In genomic region chr10:62817763-62818425, GRCh38 we compare ENCODE assay signal across 8 cellular contexts. TPM values are rescaled to one million over a fixed set of nuclear protein-coding genes. Genes with fewer than 3 reads are reported as not detected.
A peak's percentile ranks its signal among the peaks of the same experiment; 100 is the strongest.
DNase-seq lines count a peak whose midpoint lies in the region; ATAC-seq and TF ChIP-seq lines count a peak whose summit lies in the region.

No MANE protein-coding gene starts in this region.

- peaks cover 4% of the 10 kb centered on the region for H3K79me2 ChIP-seq in osteoblast (ENCODE audit: insufficient read depth, low read length)

- peaks cover 26% of the 10 kb centered on the region for H3K4me1 ChIP-seq in osteoblast (ENCODE audit: insufficient read depth, low read length)
- no peaks in the 10 kb centered on the region for H3K4me1 ChIP-seq in urinary bladder (ENCODE audit: insufficient read depth)

- under 1% methylated on average over 51 of the region's 51 CpGs for WGBS in urinary bladder

- peaks cover 17% of the 10 kb centered on the region for H3K4me1 Mint-ChIP-seq in activated naive CD4-positive, alpha-beta T cell treated with anti-CD3 and anti-CD28 coated beads, Interleukin-2, amount 50 U/mL, for 24 hours
- peaks cover 12% of the 10 kb centered on the region for H3K4me1 Mint-ChIP-seq in glutamatergic neuron (ENCODE audit: low read depth, unreplicated experiment)

- peak; percentile 40 for ATAC-seq in GM19438 (IDR thresholded peaks at IDR 0.05; ENCODE audit: low read depth, unreplicated experiment)
- ATAC-seq in HG03469 (IDR thresholded peaks at IDR 0.05; ENCODE audit: unreplicated experiment), result peak; percentile 23

- H3K27ac ChIP-seq in osteoblast (ENCODE audit: low read depth, low read length), result peak overlapping the region; percentile 17
- H3K27ac ChIP-seq in urinary bladder (ENCODE audit: low read depth), result no peak overlapping the region

- H3K4me3 ChIP-seq in osteoblast (ENCODE audit: insufficient read depth, low read length) (peak overlapping the region; percentile 83), urinary bladder (ENCODE audit: low read depth, low read length) (peak overlapping the region; percentile 76)

- peak overlapping the region; percentile 99 for H3K27ac Mint-ChIP-seq in activated naive CD4-positive, alpha-beta T cell treated with anti-CD3 and anti-CD28 coated beads, Interleukin-2, amount 50 U/mL, for 24 hours
- H3K27ac Mint-ChIP-seq in glutamatergic neuron (ENCODE audit: unreplicated experiment), result no peak overlapping the region

- DNase-seq in COR-L47 (lab: John Stamatoyannopoulos, UW) (peak; percentile 69), RKO (ENCODE audit: low spot score) (peak; percentile 72), glutamatergic neuron (peak; percentile 82), osteoblast (ENCODE audit: insufficient read length, low spot score, missing footprints) (peak; percentile 97)

- peaks cover 22% of the 10 kb centered on the region for H3K36me3 Mint-ChIP-seq in activated naive CD4-positive, alpha-beta T cell treated with anti-CD3 and anti-CD28 coated beads, Interleukin-2, amount 50 U/mL, for 24 hours
- no peaks in the 10 kb centered on the region for H3K36me3 Mint-ChIP-seq in glutamatergic neuron (ENCODE audit: unreplicated experiment)

- peak overlapping the region; percentile 96 for H3K4me2 ChIP-seq in osteoblast (ENCODE audit: insufficient read depth, low read length)

- H3K4me3 Mint-ChIP-seq in activated naive CD4-positive, alpha-beta T cell treated with anti-CD3 and anti-CD28 coated beads, Interleukin-2, amount 50 U/mL, for 24 hours, result peak overlapping the region; percentile 96
- H3K4me3 Mint-ChIP-seq in glutamatergic neuron (ENCODE audit: unreplicated experiment), result peak overlapping the region; percentile 99

- peak; percentile 76 for TF ChIP-seq CTCF in glutamatergic neuron (IDR thresholded peaks at IDR 0.05; ENCODE audit: partially characterized antibody, unreplicated experiment)
- peak; percentile 58 for TF ChIP-seq CTCF in osteoblast (IDR thresholded peaks at IDR 0.05; ENCODE audit: extremely low read depth, low read depth, low read length)

- H4K20me1 ChIP-seq in osteoblast (ENCODE audit: insufficient read depth, low read length), result peaks cover 6% of the 10 kb centered on the region

- peaks cover 15% of the 10 kb centered on the region for H3K27me3 Mint-ChIP-seq in activated naive CD4-positive, alpha-beta T cell treated with anti-CD3 and anti-CD28 coated beads, Interleukin-2, amount 50 U/mL, for 24 hours
- peaks cover 31% of the 10 kb centered on the region for H3K27me3 Mint-ChIP-seq in glutamatergic neuron (ENCODE audit: unreplicated experiment)

- H2AFZ ChIP-seq in osteoblast (ENCODE audit: low read length), result peak overlapping the region; percentile 72

- no peaks in the 10 kb centered on the region for H3K9me3 ChIP-seq in osteoblast (ENCODE audit: low read depth, low read length)

- H3K27me3 ChIP-seq in osteoblast (ENCODE audit: insufficient read depth, low read length), result peaks cover 47% of the 10 kb centered on the region

- H3K36me3 ChIP-seq in osteoblast (ENCODE audit: insufficient read depth, low read length) (no peaks in the 10 kb centered on the region), urinary bladder (ENCODE audit: insufficient read depth) (no peaks in the 10 kb centered on the region)

- H3K9me3 Mint-ChIP-seq in activated naive CD4-positive, alpha-beta T cell treated with anti-CD3 and anti-CD28 coated beads, Interleukin-2, amount 50 U/mL, for 24 hours, result no peaks in the 10 kb centered on the region
- H3K9me3 Mint-ChIP-seq in glutamatergic neuron (ENCODE audit: unreplicated experiment), result peaks cover 16% of the 10 kb centered on the region

RNA-seq across cellular contexts. Expression of gene EGR2, which starts 1.7 kb away (rescaled TPM):
- total RNA-seq in glutamatergic neuron (ENCODE audit: unreplicated experiment) (0.37 TPM), osteoblast (2.4 and 3.6 TPM in 2 replicates), urinary bladder (2.3 TPM)
- 5.3 TPM for polyA plus RNA-seq in urinary bladder

RNA-seq across cellular contexts. Expression of gene ADO, which starts 13.4 kb away (rescaled TPM):
- total RNA-seq in glutamatergic neuron (ENCODE audit: unreplicated experiment) (32.5 TPM), osteoblast (28.0 and 29.3 TPM in 2 replicates), urinary bladder (26.3 TPM)
- 16.4 TPM for polyA plus RNA-seq in urinary bladder
